In genomic region chr16:499924-500323, GRCh38 we compare ENCODE assay signal across 27 cellular contexts.
"Had no signal": no experiment of that assay in that cellular context is flagged by ENCODE, and none has a peak within 500 bp of the region (broad histone marks: within the 10 kb centered on the region; RNA-seq: fewer than 3 reads in every experiment).

No MANE protein-coding gene starts in this region.

- DNase-seq: activated CD4-positive, alpha-beta T cell treated with anti-CD3 and anti-CD28 coated beads for 48 hours; activated CD4-positive, alpha-beta T cell treated with anti-CD3 and anti-CD28 coated beads, Interleukin-2, amount 50 U/mL, for 48 hours; activated CD8-positive, alpha-beta memory T cell treated with anti-CD3 and anti-CD28 coated beads, Interleukin-2, amount 50 U/mL, for 4 hours; activated gamma-delta T cell treated with Interleukin-2 at 50 U/mL for 16 hours; activated naive CD4-positive, alpha-beta T cell treated with anti-CD3 and anti-CD28 coated beads, Interleukin-2, amount 50 U/mL, for 16 hours; activated T-cell treated with anti-CD3 and anti-CD28 coated beads, Interleukin-2, amount 50 U/mL, for 24 hours; amniotic stem cell; central memory CD4-positive, alpha-beta T cell; esophagus squamous epithelium; foreskin melanocyte; mucosa of descending colon; pancreas; spleen; stimulated activated naive CD4-positive, alpha-beta T cell treated with Interleukin-2 at 50 U/mL for 16 hours; SW 1271; T-helper 9 cell had no signal

- H3K9me3 ChIP-seq: esophagus squamous epithelium, left ventricle myocardium inferior, mucosa of descending colon, pancreas, right atrium auricular region, spleen, tibial nerve had no signal

- ATAC-seq: activated CD4-positive, CD25-positive, alpha-beta regulatory T cell treated with anti-CD3 and anti-CD28 coated beads, Interleukin-2, amount 50 U/mL, for 24 hours; activated T-helper 17 cell treated with anti-CD3 and anti-CD28 coated beads, Interleukin-2, amount 50 U/mL, for 72 hours; mucosa of descending colon; pancreas had no signal

- H3K27me3 ChIP-seq: esophagus squamous epithelium, pancreas, right atrium auricular region, spleen, tibial nerve had no signal

- H3K4me1 ChIP-seq: esophagus squamous epithelium, pancreas, right atrium auricular region, tibial nerve had no signal

- H3K27ac ChIP-seq: epithelial cell of prostate, esophagus squamous epithelium, pancreas, right atrium auricular region, spleen, tibial nerve, VCaP had no signal

- FAIRE-seq: astrocyte, islet of Langerhans, pancreas, TTC549 had no signal

- H3K4me3 ChIP-seq: esophagus squamous epithelium, left ventricle myocardium inferior, lung, mucosa of descending colon, pancreas, right atrium auricular region, spleen, tibial nerve had no signal
